In genomic region chr15:70505971-70506887, GRCh38 we compare ENCODE assay signal across 12 cellular contexts.
DNase-seq lines count a peak whose midpoint lies in the region; ATAC-seq, FAIRE-seq and TF ChIP-seq lines count a peak whose summit lies in the region.
"Had no signal": no experiment of that assay in that cellular context is flagged by ENCODE, and none has a peak within 500 bp of the region (broad histone marks: within the 10 kb centered on the region; RNA-seq: fewer than 3 reads in every experiment).

No MANE protein-coding gene starts in this region.

- H3K27ac Mint-ChIP-seq in activated T-cell treated with anti-CD3 and anti-CD28 coated beads, Interleukin-2, amount 50 U/mL, for 24 hours = peak overlapping the region; percentile 57
- H3K27ac Mint-ChIP-seq: mesothelial cell of epicardium had no signal

- no peak overlapping the region for H3K4ac ChIP-seq in H1 (replicated peaks; ENCODE audit: insufficient read length, low read depth, low read length)

- no peak overlapping the region for H3K27ac ChIP-seq in H1 (ENCODE audit: low read depth, low read length)
- H3K27ac ChIP-seq in spleen = peak overlapping the region in 5 of 8 donors; percentile 73 to 85 (median 79)
- H3K27ac ChIP-seq in lower lobe of right lung = no peak overlapping the region
- H3K27ac ChIP-seq in psoas muscle = no peak overlapping the region

- ATAC-seq in activated T-cell treated with anti-CD3 and anti-CD28 coated beads, Interleukin-2, amount 50 U/mL, for 4 hours = no peak
- ATAC-seq in lower lobe of right lung = no peak
- ATAC-seq in psoas muscle = no peak

- H3K18ac ChIP-seq in H1 (ENCODE audit: extremely low read depth, low read length) = no peak overlapping the region

- H3K9me3 ChIP-seq in H1 (ENCODE audit: insufficient read depth in 2 of 2, low read depth in 1 of 2, low read length in 1 of 2) = peaks cover 0 to 3% of the 10 kb centered on the region in 2 experiments; a peak in 2 of 4 replicates
- H3K9me3 ChIP-seq in spleen = peaks cover 5 to 24% (median 20%) of the 10 kb centered on the region in 8 donors
- peaks cover 10% of the 10 kb centered on the region for H3K9me3 ChIP-seq in lower lobe of right lung
- H3K9me3 ChIP-seq in psoas muscle = peaks cover 13% of the 10 kb centered on the region

- H2BK120ac ChIP-seq in H1 (replicated peaks; ENCODE audit: low read depth, low read length) = no peak overlapping the region

- 70% methylated on average over 5 of the region's 5 CpGs; no CpG with 5 or more reads in 1 of the 2 experiments for WGBS in H1 (ENCODE audit: extremely low coverage in 1 of 2, insufficient coverage in 1 of 2, insufficient read length in 1 of 2, insufficient replicate concordance in 2 of 2, low coverage in 1 of 2, low lambda C conversion rate in 2 of 2, missing lambda C conversion rate in 1 of 2), 2 experiments
- WGBS in spleen, 5 donors = 72 to 86% (median 78%) methylated on average over 4 to 5 of the region's 5 CpGs
- WGBS in psoas muscle, 3 donors = 77 to 82% (median 79%) methylated on average over 5 of the region's 5 CpGs

- no peak overlapping the region for H2BK5ac ChIP-seq in H1 (ENCODE audit: low read depth, low read length)

- no peak overlapping the region for H3K14ac ChIP-seq in H1 (ENCODE audit: insufficient read length)

- TF ChIP-seq EP300 in H1 (IDR thresholded peaks at IDR 0.05; ENCODE audit: borderline replicate concordance in 1 of 2, low read depth in 2 of 2, low read length in 2 of 2) = no peak

- H3K56ac ChIP-seq in H1 (replicated peaks; ENCODE audit: insufficient read length, low read depth, low read length) = no peak overlapping the region

- peaks cover 13% of the 10 kb centered on the region for H3K36me3 Mint-ChIP-seq in activated T-cell treated with anti-CD3 and anti-CD28 coated beads, Interleukin-2, amount 50 U/mL, for 24 hours (ENCODE audit: low read depth)
- H3K36me3 Mint-ChIP-seq in activated T-cell treated with anti-CD3 and anti-CD28 coated beads, Interleukin-2, amount 50 U/mL, for 4 hours (ENCODE audit: insufficient read depth) = no peaks in the 10 kb centered on the region
- H3K36me3 Mint-ChIP-seq: IgD-negative memory B cell had no signal

- H4K8ac ChIP-seq in H1 (ENCODE audit: extremely low read depth, insufficient read depth, low read length) = no peak overlapping the region

- H2BK15ac ChIP-seq in H1 (ENCODE audit: low read length) = no peak overlapping the region

- DNase-seq in activated T-cell treated with anti-CD3 and anti-CD28 coated beads, Interleukin-2, amount 50 U/mL, for 24 hours = peak; percentile 36
- no peak for DNase-seq in activated T-cell treated with anti-CD3 and anti-CD28 coated beads, Interleukin-2, amount 50 U/mL, for 4 hours
- peak; percentile 80 for DNase-seq in NCI-H69 (lab: John Stamatoyannopoulos, UW)
- DNase-seq in H1 (ENCODE audit: low read depth in 1 of 2, low spot score in 2 of 2) = no peak
- DNase-seq in spleen = peak; percentile 38
- no peak for DNase-seq in lower lobe of right lung
- DNase-seq in NCI-H2081 (lab: John Stamatoyannopoulos, UW) = no peak
- DNase-seq in psoas muscle = no peak
- DNase-seq: central memory CD4-positive, alpha-beta T cell; NCI-H1436 treated with DMSO at 0.1 percent for 48 hours had no signal

- no peaks in the 10 kb centered on the region for H3K79me1 ChIP-seq in H1 (ENCODE audit: low read depth, low read length)

- H4K5ac ChIP-seq in H1 (ENCODE audit: insufficient read length, low read depth, low read length) = no peak overlapping the region

- no peak overlapping the region for H2BK12ac ChIP-seq in H1 (ENCODE audit: low read depth, low read length)

- H3K36me3 ChIP-seq in H1 (ENCODE audit: control insufficient read depth in 2 of 4, insufficient read depth in 4 of 4, low read length in 3 of 4) = no peaks in the 10 kb centered on the region
- H3K36me3 ChIP-seq in spleen = no peaks in the 10 kb centered on the region
- no peaks in the 10 kb centered on the region for H3K36me3 ChIP-seq in lower lobe of right lung
- no peaks in the 10 kb centered on the region for H3K36me3 ChIP-seq in psoas muscle (ENCODE audit: insufficient read depth in 1 of 2, low read depth in 1 of 2)

- H3K4me3 Mint-ChIP-seq in activated T-cell treated with anti-CD3 and anti-CD28 coated beads, Interleukin-2, amount 50 U/mL, for 24 hours = no peak overlapping the region
- no peak overlapping the region for H3K4me3 Mint-ChIP-seq in activated T-cell treated with anti-CD3 and anti-CD28 coated beads, Interleukin-2, amount 50 U/mL, for 4 hours
- H3K4me3 Mint-ChIP-seq: mesothelial cell of epicardium had no signal

- H3K4me1 ChIP-seq in H1 (replicated peaks in 1 of 4; ENCODE audit: control insufficient read depth in 3 of 4, insufficient read depth in 4 of 4, low read length in 3 of 4) = peaks cover 9 to 25% (median 20%) of the 10 kb centered on the region in 4 experiments
- peaks cover 25 to 89% (median 57%) of the 10 kb centered on the region in 6 donors for H3K4me1 ChIP-seq in spleen
- H3K4me1 ChIP-seq in lower lobe of right lung = peaks cover 47% of the 10 kb centered on the region
- H3K4me1 ChIP-seq in psoas muscle = peaks cover 19% of the 10 kb centered on the region

- peaks cover 15% of the 10 kb centered on the region for H3K9me3 Mint-ChIP-seq in activated T-cell treated with anti-CD3 and anti-CD28 coated beads, Interleukin-2, amount 50 U/mL, for 24 hours
- peaks cover 18% of the 10 kb centered on the region for H3K9me3 Mint-ChIP-seq in activated T-cell treated with anti-CD3 and anti-CD28 coated beads, Interleukin-2, amount 50 U/mL, for 4 hours

- H3K23ac ChIP-seq in H1 (ENCODE audit: insufficient read length) = no peak overlapping the region

- no peak overlapping the region for H2BK20ac ChIP-seq in H1 (ENCODE audit: low read length)

- intact Hi-C loops in spleen (cut with DNase I; ENCODE audit: low total_unique reads) (no loop called here), lower lobe of right lung (cut with DNase I) (no loop called here), psoas muscle (cut with DNase I) (no loop called here)

- peak; percentile 58 for FAIRE-seq in H1 (lab: Jason Lieb, UNC)

- POLR2A ChIA-PET in H1 (lab: Charles Lee; ENCODE audit: partially characterized antibody) = interaction anchor here (1.5 kb wide), 1 partner anchor 10 kb away, joined by 3 read pairs; no protein-coding TSS in a partner anchor

- no peaks in the 10 kb centered on the region for H3K27me3 ChIP-seq in H1 (replicated peaks in 1 of 4; ENCODE audit: control insufficient read depth in 3 of 4, extremely low read depth in 1 of 4, insufficient read depth in 3 of 4, low read length in 3 of 4)
- no peaks in the 10 kb centered on the region for H3K27me3 ChIP-seq in spleen (replicated peaks in 1 of 7)
- H3K27me3 ChIP-seq in lower lobe of right lung (ENCODE audit: low read depth) = no peaks in the 10 kb centered on the region
- H3K27me3 ChIP-seq in psoas muscle (ENCODE audit: insufficient read depth in 3 of 3, low read length in 2 of 3) = no peaks in the 10 kb centered on the region

- CTCF ChIA-PET in H1 (lab: Charles Lee; ENCODE audit: partially characterized antibody) = interaction anchor here (0.5 to 3.8 kb wide), 9 partner anchors 17 to 1587 kb away, joined by 3 to 20 read pairs (median 4); no protein-coding TSS in a partner anchor

- peak overlapping the region; percentile 22 to 33; a peak in 2 of 4 replicates for H3K4me2 ChIP-seq in H1 (ENCODE audit: insufficient read depth in 1 of 2, low read depth in 2 of 2, low read length in 2 of 2)

- H3K4me1 Mint-ChIP-seq in activated T-cell treated with anti-CD3 and anti-CD28 coated beads, Interleukin-2, amount 50 U/mL, for 24 hours (ENCODE audit: low read depth) = peaks cover 86% of the 10 kb centered on the region
- H3K4me1 Mint-ChIP-seq in activated T-cell treated with anti-CD3 and anti-CD28 coated beads, Interleukin-2, amount 50 U/mL, for 4 hours (ENCODE audit: low read depth) = peaks cover 63% of the 10 kb centered on the region

- no peak for TF ChIP-seq POLR2A in H1 (IDR thresholded peaks at IDR 0.05; ENCODE audit: control extremely low read depth in 1 of 2, low read depth in 2 of 2, low read length in 2 of 2)
- no peak for TF ChIP-seq POLR2A in spleen (IDR thresholded peaks at IDR 0.05)

- H3K4me3 ChIP-seq in H1 (ENCODE audit: extremely low read depth in 1 of 4, insufficient read depth in 2 of 4, low read depth in 3 of 4, low read length in 4 of 4) (peak overlapping the region in 1 of 4 experiments; percentile 4; a peak in 1 of 8 replicates), spleen (peak overlapping the region in 1 of 8 donors; percentile 19), lower lobe of right lung (no peak overlapping the region), psoas muscle (no peak overlapping the region)

- H3K27me3 Mint-ChIP-seq in activated T-cell treated with anti-CD3 and anti-CD28 coated beads, Interleukin-2, amount 50 U/mL, for 24 hours = peaks cover 2% of the 10 kb centered on the region
- no peaks in the 10 kb centered on the region for H3K27me3 Mint-ChIP-seq in activated T-cell treated with anti-CD3 and anti-CD28 coated beads, Interleukin-2, amount 50 U/mL, for 4 hours (ENCODE audit: low read depth)

- H4K91ac ChIP-seq in H1 (replicated peaks; ENCODE audit: insufficient read length, low read length) = no peak overlapping the region

- H3K9ac ChIP-seq in H1 (replicated peaks in 1 of 4; ENCODE audit: extremely low read depth in 1 of 4, low read depth in 3 of 4, low read length in 3 of 4) = no peak overlapping the region

- TF ChIP-seq CTCF in H1 (IDR thresholded peaks at IDR 0.05; ENCODE audit: control extremely low read depth in 1 of 3, insufficient read depth in 1 of 3, low read depth in 1 of 3, low read length in 3 of 3) = no peak
- no peak for TF ChIP-seq CTCF in spleen (IDR thresholded peaks at IDR 0.05 in 8 of 11, conservative IDR thresholded peaks at IDR 0.05 in 3 of 11)
- no peak for TF ChIP-seq CTCF in lower lobe of right lung (IDR thresholded peaks at IDR 0.05)
- no peak for TF ChIP-seq CTCF in psoas muscle (IDR thresholded peaks at IDR 0.05)

- no peaks in the 10 kb centered on the region for H3K79me2 ChIP-seq in H1 (ENCODE audit: control insufficient read depth in 1 of 2, insufficient read depth in 2 of 2, low read length in 2 of 2)

- H4K20me1 ChIP-seq in H1 (replicated peaks in 1 of 2; ENCODE audit: control insufficient read depth in 1 of 2, insufficient read depth in 2 of 2, low read length in 2 of 2) = no peaks in the 10 kb centered on the region

- H3K23me2 ChIP-seq in H1 (ENCODE audit: low read depth, low read length) = no peaks in the 10 kb centered on the region

- no peak overlapping the region for H2AFZ ChIP-seq in H1 (ENCODE audit: low read length)

- H2AK5ac ChIP-seq in H1 (ENCODE audit: low read depth, low read length) = no peak overlapping the region

- TF ChIP-seq RAD21 in H1 (IDR thresholded peaks at IDR 0.05 in 1 of 2, conservative IDR thresholded peaks at IDR 0.05 in 1 of 2; ENCODE audit: low read depth in 2 of 2, low read length in 2 of 2) = no peak

TF ChIP-seq in H1, 55 proteins besides CTCF, POLR2A, EP300 and RAD21:
- no peak for TF ChIP-seq SRF (IDR thresholded peaks at IDR 0.05; ENCODE audit: low read depth, low read length)
- 0 out of 4 replicates have a peak, but pooled peaks of 1 of the 2 experiments have one; percentile 36 for TF ChIP-seq HDAC2 (IDR thresholded peaks at IDR 0.05; ENCODE audit: borderline replicate concordance in 1 of 2, low read depth in 2 of 2, low read length in 2 of 2)

Comparison
In these comparisons a context has a peak if more than half of its experiments do, and no peak if none do; other contexts are left out.
1. DNase-seq: peak in activated T-cell treated with anti-CD3 and anti-CD28 coated beads, Interleukin-2, amount 50 U/mL, for 24 hours (single experiment), NCI-H69 (single experiment) and spleen (single experiment); none in activated T-cell treated with anti-CD3 and anti-CD28 coated beads, Interleukin-2, amount 50 U/mL, for 4 hours (single experiment), H1 (0 of 2), lower lobe of right lung (single experiment), NCI-H2081 (0 of 2) and psoas muscle (0 of 2).
2. H3K27ac ChIP-seq: peak in spleen (5 of 8); none in H1 (single experiment), lower lobe of right lung (single experiment) and psoas muscle (single experiment).